ENCODE assay signal across 20 cellular contexts in the genomic region with DNA sequence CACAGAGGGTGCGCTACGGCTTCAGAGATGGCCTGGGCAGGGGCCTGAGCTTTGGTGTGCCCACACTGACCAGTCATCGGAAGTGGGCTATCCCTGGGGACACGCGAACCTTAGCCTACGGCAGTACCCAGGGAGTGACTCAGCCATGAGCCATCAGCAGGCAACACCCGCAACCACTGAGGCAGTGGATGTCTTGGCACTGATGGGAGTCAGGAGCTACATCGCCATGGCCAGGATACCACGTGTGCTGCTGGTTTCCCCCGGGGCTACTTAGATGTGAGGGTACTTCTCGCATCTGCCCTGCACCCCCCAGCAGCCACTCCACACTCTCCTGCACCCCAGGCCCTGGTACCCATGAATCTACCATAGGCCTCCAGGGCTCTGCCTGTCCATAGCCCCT. TPM values are rescaled to one million over a fixed set of nuclear protein-coding genes. Genes with fewer than 3 reads are reported as not detected.
DNase-seq lines count a peak whose midpoint lies in the region; ATAC-seq and TF ChIP-seq lines count a peak whose summit lies in the region.
"Had no signal": no experiment of that assay in that cellular context is flagged by ENCODE, and none has a peak within 500 bp of the region (broad histone marks: within the 10 kb centered on the region; RNA-seq: fewer than 3 reads in every experiment).

No MANE protein-coding gene starts in this region.

- no peak overlapping the region for H3K27ac Mint-ChIP-seq in activated CD8-positive, alpha-beta T cell treated with anti-CD3 and anti-CD28 coated beads for 36 hours
- H3K27ac Mint-ChIP-seq: activated naive CD8-positive, alpha-beta T cell treated with anti-CD3 and anti-CD28 coated beads, Interleukin-2, amount 50 U/mL, for 24 hours; GM23338 had no signal

- H3K4me3 ChIP-seq in fibroblast of pulmonary artery (replicated peaks; ENCODE audit: low read depth, low read length) (no peak overlapping the region), Peyer's patch (no peak overlapping the region)
- H3K4me3 ChIP-seq: GM12878, GM23338, hepatocyte, lower lobe of right lung, SJCRH30 had no signal

- intact Hi-C loops in activated CD8-positive, alpha-beta T cell treated with anti-CD3 and anti-CD28 coated beads for 36 hours (cut with micrococcal nuclease), result no loop called here

- no peak for ATAC-seq in activated CD8-positive, alpha-beta T cell treated with anti-CD3 and anti-CD28 coated beads for 36 hours
- ATAC-seq: activated naive CD8-positive, alpha-beta T cell treated with anti-CD3 and anti-CD28 coated beads, Interleukin-2, amount 50 U/mL, for 24 hours; effector memory CD8-positive, alpha-beta T cell; GM12878; GM23338; lower lobe of right lung had no signal

- no peak for TF ChIP-seq CTCF in fibroblast of pulmonary artery (IDR thresholded peaks at IDR 0.05; ENCODE audit: low read length, missing control alignments)
- TF ChIP-seq CTCF in activated CD8-positive, alpha-beta T cell treated with anti-CD3 and anti-CD28 coated beads for 36 hours (IDR thresholded peaks at IDR 0.05), result no peak
- TF ChIP-seq CTCF in Peyer's patch (IDR thresholded peaks at IDR 0.05), result no peak

- CTCF ChIA-PET in activated CD8-positive, alpha-beta T cell treated with anti-CD3 and anti-CD28 coated beads for 36 hours (lab: Charles Lee), result interaction anchor here (1.1 to 1.7 kb wide), 3 partner anchors 13 to 119 kb away, joined by 3 to 5 read pairs (median 3); no protein-coding TSS in a partner anchor

- TF ChIP-seq POLR2A in Peyer's patch (IDR thresholded peaks at IDR 0.05), result no peak

- H3K4me1 Mint-ChIP-seq in activated CD8-positive, alpha-beta T cell treated with anti-CD3 and anti-CD28 coated beads for 36 hours (ENCODE audit: low read depth), result no peaks in the 10 kb centered on the region

- DNase-seq in 8988T (peak; percentile 81), HS-27A (ENCODE audit: low read depth) (peak; percentile 78), T1000 (lab: John Stamatoyannopoulos, UW) (peak; percentile 94), fibroblast of pulmonary artery (ENCODE audit: low read depth) (peak; percentile 37), cortex of kidney (lab: John Stamatoyannopoulos, UW) (no peak), NCI-H1417 (lab: John Stamatoyannopoulos, UW) (no peak), Peyer's patch (no peak)
- no peak for DNase-seq in activated CD8-positive, alpha-beta T cell treated with anti-CD3 and anti-CD28 coated beads for 36 hours
- DNase-seq: activated CD4-positive, CD25-positive, alpha-beta regulatory T cell; activated naive CD8-positive, alpha-beta T cell treated with anti-CD3 and anti-CD28 coated beads, Interleukin-2, amount 50 U/mL, for 24 hours; activated T-cell treated with anti-CD3 and anti-CD28 coated beads for 4 hours; DMS 273 treated with DMSO at 0.1 percent for 48 hours; effector memory CD8-positive, alpha-beta T cell; lower lobe of right lung; NCI-H1417 treated with DMSO at 0.1 percent for 48 hours; NCI-H524 treated with DMSO at 0.1 percent for 48 hours; SJCRH30 had no signal

- H3K4me3 Mint-ChIP-seq in activated CD8-positive, alpha-beta T cell treated with anti-CD3 and anti-CD28 coated beads for 36 hours, result no peak overlapping the region
- H3K4me3 Mint-ChIP-seq: activated naive CD8-positive, alpha-beta T cell treated with anti-CD3 and anti-CD28 coated beads, Interleukin-2, amount 50 U/mL, for 24 hours; effector memory CD8-positive, alpha-beta T cell; GM23338 had no signal

- H3K36me3 ChIP-seq in Peyer's patch, result no peaks in the 10 kb centered on the region
- H3K36me3 ChIP-seq: lower lobe of right lung, SJCRH30 had no signal

- no peaks in the 10 kb centered on the region for H3K27me3 Mint-ChIP-seq in activated CD8-positive, alpha-beta T cell treated with anti-CD3 and anti-CD28 coated beads for 36 hours
- H3K27me3 Mint-ChIP-seq: activated naive CD8-positive, alpha-beta T cell treated with anti-CD3 and anti-CD28 coated beads, Interleukin-2, amount 50 U/mL, for 24 hours; effector memory CD8-positive, alpha-beta T cell had no signal

- peaks cover 0 to 8% (median 1%) of the 10 kb centered on the region in 4 donors for H3K9me3 ChIP-seq in Peyer's patch

- POLR2A ChIA-PET in activated CD8-positive, alpha-beta T cell treated with anti-CD3 and anti-CD28 coated beads for 36 hours (lab: Charles Lee), result no interaction called here

- no peak overlapping the region for H3K27ac ChIP-seq in Peyer's patch
- H3K27ac ChIP-seq: hepatocyte, lower lobe of right lung, SJCRH30 had no signal

- H3K27me3 ChIP-seq in Peyer's patch, result no peaks in the 10 kb centered on the region
- H3K27me3 ChIP-seq: hepatocyte, SJCRH30 had no signal

- peaks cover 0 to 14% (median 0%) of the 10 kb centered on the region in 4 donors for H3K4me1 ChIP-seq in Peyer's patch

- peaks cover 4% of the 10 kb centered on the region for H3K9me3 Mint-ChIP-seq in activated CD8-positive, alpha-beta T cell treated with anti-CD3 and anti-CD28 coated beads for 36 hours
- H3K9me3 Mint-ChIP-seq: effector memory CD8-positive, alpha-beta T cell had no signal

- no peaks in the 10 kb centered on the region for H3K36me3 Mint-ChIP-seq in activated CD8-positive, alpha-beta T cell treated with anti-CD3 and anti-CD28 coated beads for 36 hours (ENCODE audit: low read depth)

RNA-seq across cellular contexts. Expression of a gene that starts 12.8 kb away (rescaled TPM):
- 100 to 1,000 TPM; 166 to 170 TPM for total RNA-seq in activated CD8-positive, alpha-beta T cell treated with anti-CD3 and anti-CD28 coated beads for 36 hours
- 100 to 1,000 TPM; 123 to 270 (median 156) TPM for total RNA-seq in Peyer's patch

Comparison
In these comparisons a context has a peak if more than half of its experiments do, and no peak if none do; other contexts are left out.
1. DNase-seq: peak in 8988T (single experiment), HS-27A (single experiment), T1000 (single experiment) and fibroblast of pulmonary artery (single experiment); none in activated CD8-positive, alpha-beta T cell treated with anti-CD3 and anti-CD28 coated beads for 36 hours (single experiment), cortex of kidney (single experiment), NCI-H1417 (0 of 3) and Peyer's patch (0 of 3).